Comparison of ENCODE assay signal across 1 cellular context in genomic region chr6:133549252-133549925, GRCh38.
TF ChIP-seq lines count a peak whose summit lies in the region.

No MANE protein-coding gene starts in this region.

TF ChIP-seq in GM23338, 12 proteins besides CTCF, POLR2A, EP300 and RAD21 (continued from another document):
- TF ChIP-seq, protein P1, sequence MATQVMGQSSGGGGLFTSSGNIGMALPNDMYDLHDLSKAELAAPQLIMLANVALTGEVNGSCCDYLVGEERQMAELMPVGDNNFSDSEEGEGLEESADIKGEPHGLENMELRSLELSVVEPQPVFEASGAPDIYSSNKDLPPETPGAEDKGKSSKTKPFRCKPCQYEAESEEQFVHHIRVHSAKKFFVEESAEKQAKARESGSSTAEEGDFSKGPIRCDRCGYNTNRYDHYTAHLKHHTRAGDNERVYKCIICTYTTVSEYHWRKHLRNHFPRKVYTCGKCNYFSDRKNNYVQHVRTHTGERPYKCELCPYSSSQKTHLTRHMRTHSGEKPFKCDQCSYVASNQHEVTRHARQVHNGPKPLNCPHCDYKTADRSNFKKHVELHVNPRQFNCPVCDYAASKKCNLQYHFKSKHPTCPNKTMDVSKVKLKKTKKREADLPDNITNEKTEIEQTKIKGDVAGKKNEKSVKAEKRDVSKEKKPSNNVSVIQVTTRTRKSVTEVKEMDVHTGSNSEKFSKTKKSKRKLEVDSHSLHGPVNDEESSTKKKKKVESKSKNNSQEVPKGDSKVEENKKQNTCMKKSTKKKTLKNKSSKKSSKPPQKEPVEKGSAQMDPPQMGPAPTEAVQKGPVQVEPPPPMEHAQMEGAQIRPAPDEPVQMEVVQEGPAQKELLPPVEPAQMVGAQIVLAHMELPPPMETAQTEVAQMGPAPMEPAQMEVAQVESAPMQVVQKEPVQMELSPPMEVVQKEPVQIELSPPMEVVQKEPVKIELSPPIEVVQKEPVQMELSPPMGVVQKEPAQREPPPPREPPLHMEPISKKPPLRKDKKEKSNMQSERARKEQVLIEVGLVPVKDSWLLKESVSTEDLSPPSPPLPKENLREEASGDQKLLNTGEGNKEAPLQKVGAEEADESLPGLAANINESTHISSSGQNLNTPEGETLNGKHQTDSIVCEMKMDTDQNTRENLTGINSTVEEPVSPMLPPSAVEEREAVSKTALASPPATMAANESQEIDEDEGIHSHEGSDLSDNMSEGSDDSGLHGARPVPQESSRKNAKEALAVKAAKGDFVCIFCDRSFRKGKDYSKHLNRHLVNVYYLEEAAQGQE (IDR thresholded peaks at IDR 0.05; ENCODE audit: unreplicated experiment): no peak
- no peak for TF ChIP-seq NANOG (IDR thresholded peaks at IDR 0.05; ENCODE audit: borderline replicate concordance)
- TF ChIP-seq ZNF331 (CRISPR knock-in tag; IDR thresholded peaks at IDR 0.05; ENCODE audit: low read depth): no peak
- TF ChIP-seq JUNB (IDR thresholded peaks at IDR 0.05; ENCODE audit: unreplicated experiment): no peak
- TF ChIP-seq ZNF114 (CRISPR knock-in tag; IDR thresholded peaks at IDR 0.05): no peak
- no peak for TF ChIP-seq POLR2AphosphoS5 (IDR thresholded peaks at IDR 0.05; ENCODE audit: low read depth)
- TF ChIP-seq ZNF462 (CRISPR knock-in tag; IDR thresholded peaks at IDR 0.05): no peak
- TF ChIP-seq CREB1 (CRISPR knock-in tag; IDR thresholded peaks at IDR 0.05; ENCODE audit: low read depth): no peak
- TF ChIP-seq EZH2phosphoT487 (IDR thresholded peaks at IDR 0.05; ENCODE audit: unreplicated experiment): no peak
